Comparison of ENCODE assay signal across 23 cellular contexts in the genomic region with DNA sequence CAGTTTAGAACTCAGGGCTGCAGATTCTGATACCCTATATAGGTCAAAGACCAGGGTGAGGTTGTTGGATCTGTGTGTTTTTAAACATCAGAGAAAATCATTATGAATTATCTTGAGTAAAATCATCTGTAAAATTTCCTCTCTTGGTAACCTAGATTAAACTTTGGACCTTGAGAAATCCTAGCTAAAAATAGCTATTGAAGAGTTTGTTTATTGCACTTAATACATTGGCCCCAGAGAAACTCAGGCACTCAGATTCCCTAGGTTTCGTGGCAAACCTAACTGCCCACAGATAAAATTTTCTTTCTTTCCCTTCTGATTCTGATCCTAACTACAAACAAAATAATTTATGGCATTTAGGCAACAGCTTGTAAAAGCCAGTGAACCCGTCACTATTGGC.
DNase-seq lines count a peak whose midpoint lies in the region; ATAC-seq and TF ChIP-seq lines count a peak whose summit lies in the region.
"Had no signal": no experiment of that assay in that cellular context is flagged by ENCODE, and none has a peak within 500 bp of the region (broad histone marks: within the 10 kb centered on the region; RNA-seq: fewer than 3 reads in every experiment).

No MANE protein-coding gene starts in this region.

- H3K79me1 ChIP-seq in mesenchymal stem cell (replicated peaks; ENCODE audit: low read length, poor library complexity, severe bottlenecking) = peaks cover 12% of the 10 kb centered on the region

- peaks cover 39% of the 10 kb centered on the region for H4K20me1 ChIP-seq in smooth muscle cell (ENCODE audit: low read depth)

- ATAC-seq in stimulated activated memory B cell treated with anti-CD40 and anti-IgM and Interleukin-4, amounts not matched to agents 10 μg/mL and 1 μg/mL and 100 μg/mL, for 72 hours = no peak
- ATAC-seq in HG02885 (IDR thresholded peaks at IDR 0.05; ENCODE audit: poor library complexity, unreplicated experiment) = no peak

- H3F3A ChIP-seq in smooth muscle cell (ENCODE audit: low read depth) = no peaks in the 10 kb centered on the region

- H3K4ac ChIP-seq in mesenchymal stem cell (ENCODE audit: low read depth in 1 of 2, low read length in 2 of 2) = no peak overlapping the region

- H3K4me1 ChIP-seq in mesenchymal stem cell (ENCODE audit: control insufficient read depth, insufficient read depth, low read depth, low read length) (no peaks in the 10 kb centered on the region), smooth muscle cell (ENCODE audit: low read depth) (no peaks in the 10 kb centered on the region)

- no peaks in the 10 kb centered on the region for H3K36me3 Mint-ChIP-seq in stimulated activated memory B cell treated with anti-CD40 and anti-IgM and Interleukin-4, amounts not matched to agents 10 μg/mL and 1 μg/mL and 100 μg/mL, for 72 hours
- H3K36me3 Mint-ChIP-seq: CD4-positive, CD25-positive, alpha-beta regulatory T cell had no signal

- no peak overlapping the region for H4K91ac ChIP-seq in mesenchymal stem cell (ENCODE audit: low read length)

- H3K14ac ChIP-seq in mesenchymal stem cell (ENCODE audit: low read length in 2 of 2) = no peak overlapping the region

- no peak overlapping the region for H3K27ac ChIP-seq in mesenchymal stem cell (ENCODE audit: low read length, poor library complexity, severe bottlenecking)
- peak overlapping the region; percentile 29 for H3K27ac ChIP-seq in smooth muscle cell (ENCODE audit: low read depth)
- H3K27ac ChIP-seq: RWPE1 had no signal

- H3K4me3 ChIP-seq in fibroblast of villous mesenchyme (ENCODE audit: low read depth, low read length) (no peak overlapping the region), mesenchymal stem cell (ENCODE audit: insufficient read depth in 1 of 2, low read depth in 1 of 2, low read length in 2 of 2) (no peak overlapping the region), smooth muscle cell (peak overlapping the region; percentile 19)

- H3K9me3 Mint-ChIP-seq in stimulated activated memory B cell treated with anti-CD40 and anti-IgM and Interleukin-4, amounts not matched to agents 10 μg/mL and 1 μg/mL and 100 μg/mL, for 72 hours = peaks cover 10% of the 10 kb centered on the region
- H3K9me3 Mint-ChIP-seq: H9, HFFc6 had no signal

- no peaks in the 10 kb centered on the region for H3K27me3 Mint-ChIP-seq in stimulated activated memory B cell treated with anti-CD40 and anti-IgM and Interleukin-4, amounts not matched to agents 10 μg/mL and 1 μg/mL and 100 μg/mL, for 72 hours
- H3K27me3 Mint-ChIP-seq: CD4-positive, CD25-positive, alpha-beta regulatory T cell had no signal

- TF ChIP-seq CTCF in fibroblast of villous mesenchyme (IDR thresholded peaks at IDR 0.05; ENCODE audit: insufficient read depth, low read depth, low read length) = no peak
- no peak for TF ChIP-seq CTCF in smooth muscle cell (IDR thresholded peaks at IDR 0.05; ENCODE audit: borderline replicate concordance, insufficient read depth, poor library complexity, severe bottlenecking)

- H2AFZ ChIP-seq in mesenchymal stem cell (ENCODE audit: low read depth, low read length) (no peak overlapping the region), smooth muscle cell (ENCODE audit: low read depth) (no peak overlapping the region)

- H3K36me3 ChIP-seq in mesenchymal stem cell (ENCODE audit: control insufficient read depth in 1 of 2, insufficient read depth in 2 of 2, low read depth in 1 of 2, low read length in 2 of 2) (no peaks in the 10 kb centered on the region), smooth muscle cell (ENCODE audit: low read depth) (peaks cover 3% of the 10 kb centered on the region)

- H3K4me2 ChIP-seq in mesenchymal stem cell (ENCODE audit: low read length, poor library complexity, severe bottlenecking) = no peak overlapping the region
- H3K4me2 ChIP-seq in smooth muscle cell = peak overlapping the region; percentile 30

- H2BK120ac ChIP-seq in mesenchymal stem cell (ENCODE audit: low read depth, low read length) = no peak overlapping the region

- no peaks in the 10 kb centered on the region for H3K9me3 ChIP-seq in mesenchymal stem cell (ENCODE audit: control insufficient read depth, low read length)
- H3K9me3 ChIP-seq in smooth muscle cell (replicated peaks; ENCODE audit: low read depth) = no peaks in the 10 kb centered on the region

- no peak overlapping the region for H2BK12ac ChIP-seq in mesenchymal stem cell (ENCODE audit: low read length in 2 of 2)

- H3K9ac ChIP-seq in mesenchymal stem cell (ENCODE audit: low read length) (peak overlapping the region; percentile 61), smooth muscle cell (ENCODE audit: low read depth) (no peak overlapping the region)

- 22% methylated on average over 1 of the region's 2 CpGs for WGBS in mesenchymal stem cell
- 34% methylated on average over 2 of the region's 2 CpGs for WGBS in smooth muscle cell (ENCODE audit: low lambda C conversion rate)

- H2BK5ac ChIP-seq in mesenchymal stem cell (ENCODE audit: low read depth, low read length, poor library complexity, severe bottlenecking) = no peak overlapping the region

- peak; percentile 37 for DNase-seq in amniotic epithelial cell (ENCODE audit: low read depth)
- DNase-seq in fibroblast of villous mesenchyme (ENCODE audit: low read depth) = peak; percentile 31
- DNase-seq in mesenchymal stem cell = peak; percentile 75
- DNase-seq in smooth muscle cell (lab: John Stamatoyannopoulos, UW; ENCODE audit: unreplicated experiment) = no peak
- no peak for DNase-seq in SW480 (ENCODE audit: low spot score)
- DNase-seq: CD4-positive, CD25-positive, alpha-beta regulatory T cell; COR-L47; DMS79; H9; HFFc6; KG1; NCI-H1092; NCI-H1436; NCI-H2081; NCI-H2171; NCI-H345; NCI-H524; NCI-H774; NK-92 treated with Interleukin-12 subunit alpha and Interleukin-12 subunit beta, amount 100 ng/mL, for 24 hours; SHP77 treated with DMSO at 0.1 percent for 48 hours had no signal

- peaks cover 27% of the 10 kb centered on the region for H3K79me2 ChIP-seq in smooth muscle cell (ENCODE audit: low read depth)

- no peak overlapping the region for H3K18ac ChIP-seq in mesenchymal stem cell (ENCODE audit: low read depth in 1 of 2, low read length in 2 of 2)

- H3K27me3 ChIP-seq in mesenchymal stem cell (ENCODE audit: control insufficient read depth in 1 of 2, insufficient read depth in 1 of 2, low read length in 2 of 2) = no peaks in the 10 kb centered on the region
- no peaks in the 10 kb centered on the region for H3K27me3 ChIP-seq in smooth muscle cell (ENCODE audit: low read depth)

- no peaks in the 10 kb centered on the region for H3K4me1 Mint-ChIP-seq in stimulated activated memory B cell treated with anti-CD40 and anti-IgM and Interleukin-4, amounts not matched to agents 10 μg/mL and 1 μg/mL and 100 μg/mL, for 72 hours
- H3K4me1 Mint-ChIP-seq: CD4-positive, CD25-positive, alpha-beta regulatory T cell had no signal

- no peak overlapping the region for H4K8ac ChIP-seq in mesenchymal stem cell (ENCODE audit: low read length)

- no peak overlapping the region for H2AK5ac ChIP-seq in mesenchymal stem cell (ENCODE audit: low read length, severe bottlenecking)

- no peak overlapping the region for H3K4me3 Mint-ChIP-seq in stimulated activated memory B cell treated with anti-CD40 and anti-IgM and Interleukin-4, amounts not matched to agents 10 μg/mL and 1 μg/mL and 100 μg/mL, for 72 hours
- H3K4me3 Mint-ChIP-seq: CD4-positive, CD25-positive, alpha-beta regulatory T cell; H9; HFFc6 had no signal

- no peak overlapping the region for H3K27ac Mint-ChIP-seq in stimulated activated memory B cell treated with anti-CD40 and anti-IgM and Interleukin-4, amounts not matched to agents 10 μg/mL and 1 μg/mL and 100 μg/mL, for 72 hours
- H3K27ac Mint-ChIP-seq: CD4-positive, CD25-positive, alpha-beta regulatory T cell; HFFc6 had no signal

- H2BK15ac ChIP-seq in mesenchymal stem cell (ENCODE audit: low read depth, poor library complexity, severe bottlenecking) = no peak overlapping the region

- no peak overlapping the region for H3K23ac ChIP-seq in mesenchymal stem cell (ENCODE audit: low read length in 2 of 2)

Comparison
In these comparisons a context has a peak if more than half of its experiments do, and no peak if none do; other contexts are left out.
1. DNase-seq: peak in amniotic epithelial cell (single experiment), fibroblast of villous mesenchyme (single experiment) and mesenchymal stem cell (single experiment); none in smooth muscle cell (single experiment) and SW480 (single experiment).